ENCODE assay signal across 13 cellular contexts in genomic region chr21:46064870-46065214, GRCh38. TPM values are rescaled to one million over a fixed set of nuclear protein-coding genes. Genes with fewer than 3 reads are reported as not detected.
DNase-seq lines count a peak whose midpoint lies in the region; ATAC-seq and TF ChIP-seq lines count a peak whose summit lies in the region.
"Had no signal": no experiment of that assay in that cellular context is flagged by ENCODE, and none has a peak within 500 bp of the region (broad histone marks: within the 10 kb centered on the region; RNA-seq: fewer than 3 reads in every experiment).

No MANE protein-coding gene starts in this region.

- peaks cover 54% of the 10 kb centered on the region for H3K27me3 Mint-ChIP-seq in activated T-cell treated with anti-CD3 and anti-CD28 coated beads, Interleukin-2, amount 50 U/mL, for 24 hours
- peaks cover 35% of the 10 kb centered on the region for H3K27me3 Mint-ChIP-seq in activated T-cell treated with anti-CD3 and anti-CD28 coated beads, Interleukin-2, amount 50 U/mL, for 72 hours (ENCODE audit: low read depth)
- H3K27me3 Mint-ChIP-seq in type B pancreatic cell (peaks cover 13% of the 10 kb centered on the region), Calu3 (ENCODE audit: unreplicated experiment) (peaks cover 20% of the 10 kb centered on the region)
- H3K27me3 Mint-ChIP-seq: activated naive CD8-positive, alpha-beta T cell treated with anti-CD3 and anti-CD28 coated beads, Interleukin-2, amount 10 ng/mL, durations not matched to agents 7 days and 5 days had no signal

- peak overlapping the region; percentile 92 for H3K18ac ChIP-seq in neuronal stem cell (ENCODE audit: low read length)

- H3K4me2 ChIP-seq in neuronal stem cell (ENCODE audit: insufficient read depth, low read length, poor library complexity, severe bottlenecking): no peak overlapping the region
- H3K4me2 ChIP-seq: A549 had no signal

- WGBS in esophagus squamous epithelium, 2 donors: 47 to 78% methylated on average over 1 to 12 of the region's 13 CpGs
- no CpG with 5 or more reads among the region's 13 CpGs for WGBS in neuronal stem cell (ENCODE audit: extremely low coverage in 2 of 2, insufficient read length in 2 of 2, insufficient replicate concordance in 1 of 2), 2 donors

- no peak overlapping the region for H2BK120ac ChIP-seq in neuronal stem cell (ENCODE audit: low read depth, low read length)

- H4K91ac ChIP-seq in neuronal stem cell (ENCODE audit: low read depth, low read length, poor library complexity): no peak overlapping the region

- no peak for ATAC-seq in activated T-cell treated with anti-CD3 and anti-CD28 coated beads, Interleukin-2, amount 50 U/mL, for 72 hours (replicated peaks in 1 of 2)

- H3K27ac Mint-ChIP-seq in activated T-cell treated with anti-CD3 and anti-CD28 coated beads, Interleukin-2, amount 50 U/mL, for 24 hours: no peak overlapping the region
- H3K27ac Mint-ChIP-seq in activated T-cell treated with anti-CD3 and anti-CD28 coated beads, Interleukin-2, amount 50 U/mL, for 72 hours: no peak overlapping the region
- H3K27ac Mint-ChIP-seq in type B pancreatic cell: no peak overlapping the region
- no peak overlapping the region for H3K27ac Mint-ChIP-seq in Calu3 (ENCODE audit: unreplicated experiment)

- no peak for TF ChIP-seq CTCF in esophagus squamous epithelium (IDR thresholded peaks at IDR 0.05)
- no peak for TF ChIP-seq CTCF in type B pancreatic cell (conservative IDR thresholded peaks at IDR 0.05)
- no peak for TF ChIP-seq CTCF in Calu3 (IDR thresholded peaks at IDR 0.05; ENCODE audit: unreplicated experiment)

- H3K27me3 ChIP-seq in esophagus squamous epithelium: peaks cover 0 to 62% (median 0%) of the 10 kb centered on the region in 4 donors
- peaks cover 0 to 19% (median 0%) of the 10 kb centered on the region in 3 experiments for H3K27me3 ChIP-seq in neuronal stem cell (ENCODE audit: control insufficient read depth in 3 of 3, insufficient read depth in 3 of 3, low read depth in 1 of 3, low read length in 3 of 3)

- H3K23ac ChIP-seq in neuronal stem cell (ENCODE audit: low read depth, low read length, poor library complexity): peak overlapping the region; percentile 90

- H3K9me3 ChIP-seq in esophagus squamous epithelium: peaks cover 0 to 16% (median 6%) of the 10 kb centered on the region in 3 donors
- H3K9me3 ChIP-seq in neuronal stem cell (replicated peaks in 1 of 2; ENCODE audit: control insufficient read depth in 2 of 2, insufficient read depth in 1 of 2, low read depth in 1 of 2, low read length in 2 of 2): peaks cover 14 to 23% of the 10 kb centered on the region in 2 donors

- DNase-seq in activated T-cell treated with anti-CD3 and anti-CD28 coated beads, Interleukin-2, amount 50 U/mL, for 24 hours: peak; percentile 20
- no peak for DNase-seq in activated T-cell treated with anti-CD3 and anti-CD28 coated beads, Interleukin-2, amount 50 U/mL, for 72 hours
- DNase-seq in esophagus squamous epithelium (lab: John Stamatoyannopoulos, UW) (no peak), neuronal stem cell (ENCODE audit: low spot score) (no peak), type B pancreatic cell (ENCODE audit: extremely low spot score, unreplicated experiment) (peak; percentile 68), HEK293T (ENCODE audit: extremely low spot score) (no peak), kidney tubule cell (ENCODE audit: low spot score) (no peak), Calu3 (no peak)
- DNase-seq: activated CD4-positive, alpha-beta T cell treated with anti-CD3 and anti-CD28 coated beads, Interleukin-2, amount 50 U/mL, for 4 hours; activated naive CD8-positive, alpha-beta T cell treated with anti-CD3 and anti-CD28 coated beads, Interleukin-2, amount 10 ng/mL, durations not matched to agents 7 days and 5 days; MM.1S had no signal

- H3K4me3 Mint-ChIP-seq in activated T-cell treated with anti-CD3 and anti-CD28 coated beads, Interleukin-2, amount 50 U/mL, for 24 hours: no peak overlapping the region
- no peak overlapping the region for H3K4me3 Mint-ChIP-seq in activated T-cell treated with anti-CD3 and anti-CD28 coated beads, Interleukin-2, amount 50 U/mL, for 72 hours
- H3K4me3 Mint-ChIP-seq in type B pancreatic cell (no peak overlapping the region), Calu3 (ENCODE audit: low read depth, unreplicated experiment) (no peak overlapping the region)

- H3K4me1 ChIP-seq in esophagus squamous epithelium (peaks cover 25 to 56% (median 41%) of the 10 kb centered on the region in 3 donors), neuronal stem cell (ENCODE audit: control insufficient read depth in 2 of 2, insufficient read depth in 1 of 2, low read depth in 1 of 2, low read length in 2 of 2) (peaks cover 13 to 18% of the 10 kb centered on the region in 2 donors)
- H3K4me1 ChIP-seq: A549 had no signal

- H3K27ac ChIP-seq in esophagus squamous epithelium (peak overlapping the region; percentile 38 to 88 (median 79)), neuronal stem cell (replicated peaks; ENCODE audit: low read length) (no peak overlapping the region)
- H3K27ac ChIP-seq: A549, HL-60 had no signal

- H3K4me1 Mint-ChIP-seq in activated T-cell treated with anti-CD3 and anti-CD28 coated beads, Interleukin-2, amount 50 U/mL, for 24 hours (ENCODE audit: low read depth): peaks cover 27% of the 10 kb centered on the region
- H3K4me1 Mint-ChIP-seq in activated T-cell treated with anti-CD3 and anti-CD28 coated beads, Interleukin-2, amount 50 U/mL, for 72 hours (ENCODE audit: low read depth): peaks cover 23% of the 10 kb centered on the region
- H3K4me1 Mint-ChIP-seq in type B pancreatic cell (ENCODE audit: unreplicated experiment) (peaks cover 25% of the 10 kb centered on the region), Calu3 (ENCODE audit: low read depth, unreplicated experiment) (peaks cover 8% of the 10 kb centered on the region)

- intact Hi-C loops in esophagus squamous epithelium (cut with DNase I) (no loop called here), Calu3 (cut with micrococcal nuclease; ENCODE audit: unreplicated experiment) (no loop called here)

- H2AFZ ChIP-seq in neuronal stem cell (ENCODE audit: low read length): no peak overlapping the region

- H2AK5ac ChIP-seq in neuronal stem cell (ENCODE audit: low read depth, low read length): peak overlapping the region; percentile 68

- CTCF ChIA-PET in HEK293T (lab: Yijun Ruan, JAX) (no interaction called here), Calu3 (lab: Charles Lee) (no interaction called here)

- no peak overlapping the region for H3K14ac ChIP-seq in neuronal stem cell (ENCODE audit: low read length)

- H3K9me3 Mint-ChIP-seq in activated T-cell treated with anti-CD3 and anti-CD28 coated beads, Interleukin-2, amount 50 U/mL, for 24 hours: peaks cover 3% of the 10 kb centered on the region
- H3K9me3 Mint-ChIP-seq in activated T-cell treated with anti-CD3 and anti-CD28 coated beads, Interleukin-2, amount 50 U/mL, for 72 hours: peaks cover 0 to 10% of the 10 kb centered on the region in 2 donors
- peaks cover 12% of the 10 kb centered on the region for H3K9me3 Mint-ChIP-seq in type B pancreatic cell
- H3K9me3 Mint-ChIP-seq in Calu3 (ENCODE audit: low read depth, unreplicated experiment): no peaks in the 10 kb centered on the region

- no peaks in the 10 kb centered on the region for H3K79me1 ChIP-seq in neuronal stem cell (ENCODE audit: low read depth, low read length)

- H2BK5ac ChIP-seq in neuronal stem cell (ENCODE audit: low read length): no peak overlapping the region

- H3K36me3 ChIP-seq in esophagus squamous epithelium (no peaks in the 10 kb centered on the region), neuronal stem cell (replicated peaks in 1 of 2; ENCODE audit: control insufficient read depth in 2 of 2, insufficient read depth in 2 of 2, low read length in 2 of 2) (no peaks in the 10 kb centered on the region)

- no peak overlapping the region for H3K4me3 ChIP-seq in esophagus squamous epithelium
- peak overlapping the region in 1 of 2 donors; percentile 18 for H3K4me3 ChIP-seq in neuronal stem cell (ENCODE audit: low read length in 2 of 2)
- H3K4me3 ChIP-seq: A549 had no signal

- H3K4ac ChIP-seq in neuronal stem cell (ENCODE audit: low read length): no peak overlapping the region

- H3K9ac ChIP-seq in neuronal stem cell (ENCODE audit: low read depth, low read length, poor library complexity): peak overlapping the region; percentile 34

- H2BK15ac ChIP-seq in neuronal stem cell (ENCODE audit: low read length): peak overlapping the region; percentile 46

- peak overlapping the region; percentile 52 for H4K8ac ChIP-seq in neuronal stem cell (ENCODE audit: low read depth, low read length)

- no peak overlapping the region for H2BK12ac ChIP-seq in neuronal stem cell (ENCODE audit: low read length)

- H3K36me3 Mint-ChIP-seq in activated T-cell treated with anti-CD3 and anti-CD28 coated beads, Interleukin-2, amount 50 U/mL, for 24 hours (ENCODE audit: low read depth): no peaks in the 10 kb centered on the region
- no peaks in the 10 kb centered on the region for H3K36me3 Mint-ChIP-seq in activated T-cell treated with anti-CD3 and anti-CD28 coated beads, Interleukin-2, amount 50 U/mL, for 72 hours (ENCODE audit: insufficient read depth in 2 of 2)
- no peaks in the 10 kb centered on the region for H3K36me3 Mint-ChIP-seq in type B pancreatic cell
- no peaks in the 10 kb centered on the region for H3K36me3 Mint-ChIP-seq in Calu3 (ENCODE audit: insufficient read depth, unreplicated experiment)
- H3K36me3 Mint-ChIP-seq: activated naive CD8-positive, alpha-beta T cell treated with anti-CD3 and anti-CD28 coated beads, Interleukin-2, amount 10 ng/mL, durations not matched to agents 7 days and 5 days had no signal

- no TSS peak for BruUV-seq in Calu3 (replicated peaks; lab: Mats Ljungman, UMichigan)

- POLR2A ChIA-PET in HEK293T (lab: Yijun Ruan, JAX): no interaction called here

- TF ChIP-seq POLR2A in esophagus squamous epithelium (IDR thresholded peaks at IDR 0.05): no peak

TF ChIP-seq in HEK293T, 16 proteins besides CTCF, POLR2A, EP300 and RAD21 (continues in another document):
- TF ChIP-seq SP1 (IDR thresholded peaks at IDR 0.05) (no peak), BHLHE40 (IDR thresholded peaks at IDR 0.05; ENCODE audit: borderline replicate concordance) (no peak), HDGF (IDR thresholded peaks at IDR 0.05; ENCODE audit: borderline replicate concordance) (no peak), ARNT (IDR thresholded peaks at IDR 0.05) (no peak), ZNF384 (IDR thresholded peaks at IDR 0.05) (no peak), NFRKB (IDR thresholded peaks at IDR 0.05) (no peak), CTBP1 (IDR thresholded peaks at IDR 0.05; ENCODE audit: borderline replicate concordance) (no peak), FOXA1 (IDR thresholded peaks at IDR 0.05) (no peak), FOXM1 (IDR thresholded peaks at IDR 0.05; ENCODE audit: borderline replicate concordance) (no peak), L3MBTL2 (conservative IDR thresholded peaks at IDR 0.05) (no peak), TARDBP (IDR thresholded peaks at IDR 0.05) (no peak), SUZ12 (IDR thresholded peaks at IDR 0.05) (no peak)

RNA-seq across cellular contexts. Expression of gene COL6A2, which starts 33.1 kb away (rescaled TPM):
- total RNA-seq in activated T-cell treated with anti-CD3 and anti-CD28 coated beads, Interleukin-2, amount 50 U/mL, for 72 hours: 10 to 100 TPM; 10.8 to 11.3 TPM
- total RNA-seq in esophagus squamous epithelium (100 to 1,000 TPM in 1 of 4 donors, 10 to 100 TPM in 3; 23.0 to 328 (median 62.0) TPM), type B pancreatic cell (ENCODE audit: low replicate concordance) (23.8 and 114 TPM in 2 replicates), Calu3 (2022) (3.4 and 3.8 TPM in 2 replicates)
- polyA plus RNA-seq in neuronal stem cell (2013, experiment 1 of 2): 19.3 TPM
- 19.1 TPM for polyA plus RNA-seq in neuronal stem cell (2013, experiment 2 of 2)

Comparison
In these comparisons a context has a peak if more than half of its experiments do, and no peak if none do; other contexts are left out.
1. DNase-seq: peak in activated T-cell treated with anti-CD3 and anti-CD28 coated beads, Interleukin-2, amount 50 U/mL, for 24 hours (single experiment) and type B pancreatic cell (single experiment); none in activated T-cell treated with anti-CD3 and anti-CD28 coated beads, Interleukin-2, amount 50 U/mL, for 72 hours (0 of 2), esophagus squamous epithelium (single experiment), neuronal stem cell (single experiment), HEK293T (single experiment), kidney tubule cell (single experiment) and Calu3 (single experiment).